ENCODE assay signal across 9 cellular contexts in genomic region chr11:118728112-118728511, GRCh38. TPM values are rescaled to one million over a fixed set of nuclear protein-coding genes. Genes with fewer than 3 reads are reported as not detected.
"Had no signal": no experiment of that assay in that cellular context is flagged by ENCODE, and none has a peak within 500 bp of the region (broad histone marks: within the 10 kb centered on the region; RNA-seq: fewer than 3 reads in every experiment).

No MANE protein-coding gene starts in this region.

RNA-seq across cellular contexts. Expression of gene TREH, which starts 48.7 kb away (rescaled TPM):
- total RNA-seq: activated CD4-positive, alpha-beta memory T cell treated with anti-CD3 and anti-CD28 coated beads for 36 hours; activated CD4-positive, alpha-beta T cell treated with anti-CD3 and anti-CD28 coated beads for 36 hours; cardiac muscle cell; dermis blood vessel endothelial cell; fibroblast of lung; frontal cortex; left ventricle myocardium superior; pulmonary artery endothelial cell; tibial nerve had no signal
- polyA plus RNA-seq: fibroblast of lung had no signal
